8 cellular contexts compared by ENCODE assay signal in the genomic region with DNA sequence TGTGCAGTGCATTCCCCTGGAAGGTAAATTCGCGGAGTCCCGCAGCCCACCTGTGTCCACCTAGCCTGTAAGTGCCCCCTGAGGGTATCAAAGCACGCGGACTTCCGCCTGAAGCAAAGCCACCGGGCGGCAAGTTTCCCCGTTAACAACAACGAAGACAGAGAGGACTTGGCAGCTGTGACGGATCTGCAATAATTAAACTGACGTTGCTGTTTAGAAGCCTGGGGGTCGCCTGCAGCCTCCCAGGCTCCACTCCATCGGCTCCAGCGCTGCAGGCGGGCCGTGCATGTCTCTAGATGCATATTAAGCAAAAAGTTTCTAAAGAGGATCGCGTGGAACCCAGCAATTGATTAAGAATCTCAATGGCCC. TPM values are rescaled to one million over a fixed set of nuclear protein-coding genes. Genes with fewer than 3 reads are reported as not detected.
DNase-seq lines count a peak whose midpoint lies in the region; ATAC-seq, FAIRE-seq and TF ChIP-seq lines count a peak whose summit lies in the region.

No MANE protein-coding gene starts in this region.

- H3K27ac ChIP-seq in DOHH2 (ENCODE audit: low read depth, low read length), result peak overlapping the region; percentile 96
- H3K27ac ChIP-seq in sigmoid colon, result peak overlapping the region; percentile 75 to 86 (median 78)

- H3K36me3 Mint-ChIP-seq in activated T-cell treated with anti-CD3 and anti-CD28 coated beads, Interleukin-2, amount 50 U/mL, for 72 hours (ENCODE audit: insufficient read depth in 2 of 2), result peaks cover 0 to 13% of the 10 kb centered on the region in 2 donors

- peaks cover 35% of the 10 kb centered on the region for H3K4me1 Mint-ChIP-seq in activated T-cell treated with anti-CD3 and anti-CD28 coated beads, Interleukin-2, amount 50 U/mL, for 72 hours (ENCODE audit: low read depth)

- peak; percentile 26 to 29 for DNase-seq in activated T-cell treated with anti-CD3 and anti-CD28 coated beads, Interleukin-2, amount 50 U/mL, for 72 hours
- DNase-seq in left cardiac atrium (peak; percentile 34), sigmoid colon (peak; percentile 66), SKM-1 (lab: John Stamatoyannopoulos, UW; ENCODE audit: unreplicated experiment) (no peak), HTR-8/SVneo (ENCODE audit: insufficient read length, low spot score) (no peak)

- H3K27ac Mint-ChIP-seq in activated T-cell treated with anti-CD3 and anti-CD28 coated beads, Interleukin-2, amount 50 U/mL, for 72 hours, result peak overlapping the region; percentile 83

- TF ChIP-seq EP300 in sigmoid colon (IDR thresholded peaks at IDR 0.05), result no peak

- no peaks in the 10 kb centered on the region for H3K9me2 ChIP-seq in DOHH2 (replicated peaks; ENCODE audit: control insufficient read depth, low read length)

- no peak for FAIRE-seq in HTR-8/SVneo (lab: Jason Lieb, UNC)

- H3K4me1 ChIP-seq in DOHH2 (ENCODE audit: control insufficient read depth, low read length) (peaks cover 34% of the 10 kb centered on the region), sigmoid colon (peaks cover 0 to 23% (median 14%) of the 10 kb centered on the region in 4 donors)

- no peaks in the 10 kb centered on the region for H3K9me3 ChIP-seq in DOHH2 (ENCODE audit: control insufficient read depth, insufficient read depth, low read length)
- H3K9me3 ChIP-seq in sigmoid colon, result no peaks in the 10 kb centered on the region

- H3K36me3 ChIP-seq in DOHH2 (ENCODE audit: control insufficient read depth, low read length), result peaks cover 4% of the 10 kb centered on the region
- no peaks in the 10 kb centered on the region for H3K36me3 ChIP-seq in sigmoid colon

- H3F3A ChIP-seq in DOHH2 (ENCODE audit: control insufficient read depth, insufficient read depth), result peaks cover 11% of the 10 kb centered on the region

- intact Hi-C loops in left cardiac atrium (cut with DNase I), result no loop called here
- intact Hi-C loops in sigmoid colon (cut with DNase I), result loop anchor here (1.0 to 10.0 kb wide), 3 partner anchors 35 to 295 kb away; a partner anchor contains a TSS

- H3K27me3 ChIP-seq in DOHH2 (ENCODE audit: control insufficient read depth, low read length), result no peaks in the 10 kb centered on the region
- H3K27me3 ChIP-seq in sigmoid colon, result no peaks in the 10 kb centered on the region

- peaks cover 11% of the 10 kb centered on the region for H3K79me2 ChIP-seq in DOHH2 (ENCODE audit: control insufficient read depth, low read length)

- peak overlapping the region; percentile 100 for H3K4me2 ChIP-seq in DOHH2 (ENCODE audit: low read length)

- TF ChIP-seq POLR2A in sigmoid colon (IDR thresholded peaks at IDR 0.05), result no peak

- peak overlapping the region; percentile 90 for H3K4me3 ChIP-seq in DOHH2 (ENCODE audit: low read length)
- H3K4me3 ChIP-seq in sigmoid colon, result peak overlapping the region; percentile 46 to 67 (median 64)

- TF ChIP-seq CTCF in DOHH2 (IDR thresholded peaks at IDR 0.05; ENCODE audit: low read depth, low read length, poor library complexity, severe bottlenecking), result no peak
- no peak for TF ChIP-seq CTCF in sigmoid colon (IDR thresholded peaks at IDR 0.05)

- no peaks in the 10 kb centered on the region for H4K20me1 ChIP-seq in DOHH2 (ENCODE audit: control insufficient read depth, insufficient read depth, low read depth, low read length)

- ATAC-seq in GM19455 (IDR thresholded peaks at IDR 0.05; ENCODE audit: unreplicated experiment), result peak; percentile 31
- peak; percentile 19 for ATAC-seq in HG03565 (IDR thresholded peaks at IDR 0.05; ENCODE audit: unreplicated experiment)
- peak; percentile 36 to 38 for ATAC-seq in activated T-cell treated with anti-CD3 and anti-CD28 coated beads, Interleukin-2, amount 50 U/mL, for 72 hours (replicated peaks in 1 of 2)
- ATAC-seq in left cardiac atrium, result peak; percentile 28 to 36

- peak overlapping the region; percentile 91 to 93 for H3K4me3 Mint-ChIP-seq in activated T-cell treated with anti-CD3 and anti-CD28 coated beads, Interleukin-2, amount 50 U/mL, for 72 hours

- 2% methylated on average over 19 of the region's 19 CpGs for WGBS in sigmoid colon, 2 donors

- no peaks in the 10 kb centered on the region for H3K27me3 Mint-ChIP-seq in activated T-cell treated with anti-CD3 and anti-CD28 coated beads, Interleukin-2, amount 50 U/mL, for 72 hours (ENCODE audit: low read depth)

- no peaks in the 10 kb centered on the region for H3K9me3 Mint-ChIP-seq in activated T-cell treated with anti-CD3 and anti-CD28 coated beads, Interleukin-2, amount 50 U/mL, for 72 hours

RNA-seq across cellular contexts. Expression of a gene that starts 34.8 kb away (rescaled TPM):
- total RNA-seq in activated T-cell treated with anti-CD3 and anti-CD28 coated beads, Interleukin-2, amount 50 U/mL, for 72 hours, result 1 to 10 TPM; 6.2 to 6.7 TPM
- total RNA-seq in left cardiac atrium (100 to 1,000 TPM; 110 to 137 TPM), sigmoid colon (100 to 1,000 TPM in 1 of 4 donors, 10 to 100 TPM in 3; 67.8 to 127 (median 91.0) TPM)
- polyA plus RNA-seq in sigmoid colon, result 10 to 100 TPM; 11.5 to 21.0 (median 15.0) TPM

Comparison
In these comparisons a context has a peak if more than half of its experiments do, and no peak if none do; other contexts are left out.
1. DNase-seq: peak in activated T-cell treated with anti-CD3 and anti-CD28 coated beads, Interleukin-2, amount 50 U/mL, for 72 hours (2 of 2), left cardiac atrium (single experiment) and sigmoid colon (single experiment); none in SKM-1 (single experiment) and HTR-8/SVneo (single experiment).
2. RNA of a gene that starts 34.8 kb away (total RNA-seq): 110 to 137 TPM in left cardiac atrium and 67.8 to 127 TPM in sigmoid colon; 6.2 to 6.7 TPM in activated T-cell treated with anti-CD3 and anti-CD28 coated beads, Interleukin-2, amount 50 U/mL, for 72 hours; every median in the first group is over 4 times any median in the second.
3. Peak in every context shown above with its lines, with median percentiles within 50 percentile points of each other: ATAC-seq.